20 cellular contexts compared by ENCODE assay signal in genomic region chr5:179137643-179138567, GRCh38.
"Had no signal": no experiment of that assay in that cellular context is flagged by ENCODE, and none has a peak within 500 bp of the region (broad histone marks: within the 10 kb centered on the region; RNA-seq: fewer than 3 reads in every experiment).

No MANE protein-coding gene starts in this region.

- H3K36me3 ChIP-seq: breast epithelium, heart left ventricle, neural progenitor cell, ovary, thoracic aorta had no signal

- H3K4me1 Mint-ChIP-seq: immature natural killer cell had no signal

- H3K36me3 Mint-ChIP-seq: activated naive CD4-positive, alpha-beta T cell treated with anti-CD3 and anti-CD28 coated beads, Interleukin-2, amount 50 U/mL, for 72 hours; immature natural killer cell had no signal

- H3K27me3 ChIP-seq: breast epithelium, heart left ventricle, neural progenitor cell, ovary, stomach had no signal

- H3K4me3 ChIP-seq: breast epithelium, heart left ventricle, neural progenitor cell, ovary, stomach, thoracic aorta had no signal

- DNase-seq: activated B cell treated with CpG ODN at 0.5 μM for 24 hours; activated CD4-positive, alpha-beta T cell treated with anti-CD3 and anti-CD28 coated beads, Interleukin-2, amount 10 ng/mL, durations not matched to agents 24 days and 14 days; activated CD8-positive, alpha-beta memory T cell treated with anti-CD3 and anti-CD28 coated beads, Interleukin-2, amount 50 U/mL, for 48 hours; activated gamma-delta T cell; activated T-cell treated with anti-CD3 and anti-CD28 coated beads, Interleukin-2, amount 50 U/mL, for 72 hours; amniotic stem cell; cerebellar nuclear complex; foreskin melanocyte; immature natural killer cell; left colon; midbrain; ovary; stomach had no signal

- H3K27me3 Mint-ChIP-seq: activated B cell treated with CpG ODN at 0.5 μM for 24 hours; activated CD4-positive, alpha-beta T cell treated with anti-CD3 and anti-CD28 coated beads, Interleukin-2, amount 10 ng/mL, durations not matched to agents 24 days and 14 days had no signal

- H3K9me3 ChIP-seq: breast epithelium, heart left ventricle, ovary, stomach, thoracic aorta had no signal

- H3K4me3 Mint-ChIP-seq: activated B cell treated with CpG ODN at 0.5 μM for 24 hours; activated CD4-positive, alpha-beta T cell treated with anti-CD3 and anti-CD28 coated beads, Interleukin-2, amount 10 ng/mL, durations not matched to agents 24 days and 14 days; activated T-cell treated with anti-CD3 and anti-CD28 coated beads, Interleukin-2, amount 50 U/mL, for 72 hours; immature natural killer cell; neural progenitor cell; T-helper 2 cell treated with Interferon-gamma antibody and Interleukin-4, amounts not matched to agents 5 μg/mL and 100 μg/mL, for 36 hours had no signal

- H3K27ac Mint-ChIP-seq: activated B cell treated with CpG ODN at 0.5 μM for 24 hours; activated CD4-positive, alpha-beta T cell treated with anti-CD3 and anti-CD28 coated beads, Interleukin-2, amount 10 ng/mL, durations not matched to agents 24 days and 14 days; activated naive CD4-positive, alpha-beta T cell treated with anti-CD3 and anti-CD28 coated beads, Interleukin-2, amount 50 U/mL, for 72 hours; activated T-cell treated with anti-CD3 and anti-CD28 coated beads, Interleukin-2, amount 50 U/mL, for 72 hours; immature natural killer cell; neural progenitor cell; T-helper 2 cell treated with Interferon-gamma antibody and Interleukin-4, amounts not matched to agents 5 μg/mL and 100 μg/mL, for 36 hours had no signal

- H3K9me3 Mint-ChIP-seq: activated B cell treated with CpG ODN at 0.5 μM for 24 hours had no signal

- H3K4me1 ChIP-seq: breast epithelium, heart left ventricle, neural progenitor cell, stomach had no signal

- H3K27ac ChIP-seq: breast epithelium, epithelial cell of prostate, heart left ventricle, neural progenitor cell, ovary, stomach, thoracic aorta had no signal

- ATAC-seq: activated naive CD4-positive, alpha-beta T cell treated with anti-CD3 and anti-CD28 coated beads, Interleukin-2, amount 50 U/mL, for 72 hours; activated T-cell treated with anti-CD3 and anti-CD28 coated beads, Interleukin-2, amount 50 U/mL, for 72 hours; heart left ventricle; left colon had no signal
